10 cellular contexts compared by ENCODE assay signal in the genomic region with DNA sequence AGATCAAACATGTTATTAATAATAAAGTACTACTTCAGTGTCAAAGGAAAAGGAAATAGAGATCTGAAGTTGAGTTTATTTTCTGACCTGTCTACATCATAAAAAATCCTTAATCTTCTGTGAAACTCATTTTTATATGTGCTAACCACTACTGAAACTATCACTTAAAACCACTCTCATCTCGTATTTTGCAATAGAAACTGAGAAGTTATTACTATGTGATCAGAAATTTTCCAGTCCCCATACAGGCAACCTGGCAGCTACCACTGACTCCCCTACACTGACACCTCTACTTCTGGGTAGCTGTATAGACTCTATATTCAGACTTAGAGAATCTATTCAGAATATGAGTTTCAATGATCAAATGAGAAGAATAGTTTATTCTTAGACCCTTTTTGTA. TPM values are rescaled to one million over a fixed set of nuclear protein-coding genes. Genes with fewer than 3 reads are reported as not detected.
DNase-seq lines count a peak whose midpoint lies in the region; ATAC-seq and TF ChIP-seq lines count a peak whose summit lies in the region.
"Had no signal": no experiment of that assay in that cellular context is flagged by ENCODE, and none has a peak within 500 bp of the region (broad histone marks: within the 10 kb centered on the region; RNA-seq: fewer than 3 reads in every experiment).

No MANE protein-coding gene starts in this region.

- H3K9ac ChIP-seq in neural progenitor cell, result no peak overlapping the region

- H3K4me2 ChIP-seq in neural progenitor cell, result no peak overlapping the region

- ATAC-seq in GM19043 (IDR thresholded peaks at IDR 0.05; ENCODE audit: low read depth, unreplicated experiment), result peak; percentile 93
- ATAC-seq in HG02763 (IDR thresholded peaks at IDR 0.05; ENCODE audit: unreplicated experiment), result peak; percentile 83
- peak; percentile 68 for ATAC-seq in HG03575 (IDR thresholded peaks at IDR 0.05; ENCODE audit: extremely low read depth, insufficient number of reproducible peaks, low FRiP score, unreplicated experiment)

- H3K9me3 Mint-ChIP-seq in osteocyte (ENCODE audit: unreplicated experiment) (no peaks in the 10 kb centered on the region), neural progenitor cell (peaks cover 7% of the 10 kb centered on the region)
- H3K9me3 Mint-ChIP-seq: naive B cell had no signal

- H3K27ac ChIP-seq in neural progenitor cell, result no peak overlapping the region
- H3K27ac ChIP-seq: Peyer's patch had no signal

- H3K27me3 Mint-ChIP-seq in osteocyte (ENCODE audit: unreplicated experiment), result no peaks in the 10 kb centered on the region
- no peaks in the 10 kb centered on the region for H3K27me3 Mint-ChIP-seq in neural progenitor cell (ENCODE audit: insufficient read depth, low read depth)

- peak; percentile 85 for DNase-seq in GM12865 (ENCODE audit: low read depth)
- DNase-seq in osteocyte (ENCODE audit: extremely low spot score, unreplicated experiment), result no peak
- no peak for DNase-seq in neural progenitor cell (ENCODE audit: low spot score)
- DNase-seq in SHP77 treated with DMSO at 0.1 percent for 48 hours (lab: John Stamatoyannopoulos, UW), result no peak
- no peak for DNase-seq in NK-92 (lab: John Stamatoyannopoulos, UW; ENCODE audit: unreplicated experiment)
- DNase-seq: naive B cell, Peyer's patch had no signal

- peaks cover 100% of the 10 kb centered on the region for H3K79me2 ChIP-seq in neural progenitor cell (ENCODE audit: low read depth)

- H3K4me1 ChIP-seq in neural progenitor cell, result peaks cover 14% of the 10 kb centered on the region
- H3K4me1 ChIP-seq: Peyer's patch had no signal

- H4K20me1 ChIP-seq in neural progenitor cell (ENCODE audit: low read depth), result peaks cover 76% of the 10 kb centered on the region

- H3K4me1 Mint-ChIP-seq in osteocyte (ENCODE audit: unreplicated experiment) (peaks cover 46% of the 10 kb centered on the region), neural progenitor cell (peaks cover 2% of the 10 kb centered on the region)
- H3K4me1 Mint-ChIP-seq: naive B cell had no signal

- H3K4me3 Mint-ChIP-seq in osteocyte (ENCODE audit: unreplicated experiment) (no peak overlapping the region), neural progenitor cell (no peak overlapping the region)

- H3K9me3 ChIP-seq in neural progenitor cell (ENCODE audit: low read depth), result no peaks in the 10 kb centered on the region
- H3K9me3 ChIP-seq: Peyer's patch had no signal

- H3F3A ChIP-seq in neural progenitor cell (ENCODE audit: low read depth), result no peaks in the 10 kb centered on the region

- H3K36me3 ChIP-seq in neural progenitor cell, result peaks cover 3% of the 10 kb centered on the region
- H3K36me3 ChIP-seq: Peyer's patch had no signal

- H3K4me3 ChIP-seq in GM12865 (ENCODE audit: low read depth, low read length) (peak overlapping the region; percentile 29; the same call in 1 of the 2 replicates), neural progenitor cell (no peak overlapping the region)
- H3K4me3 ChIP-seq: Peyer's patch had no signal

- no peak overlapping the region for H2AFZ ChIP-seq in neural progenitor cell (replicated peaks)

- H3K27ac Mint-ChIP-seq in osteocyte (ENCODE audit: unreplicated experiment) (no peak overlapping the region), neural progenitor cell (no peak overlapping the region)

- H3K27me3 ChIP-seq in neural progenitor cell, result no peaks in the 10 kb centered on the region
- H3K27me3 ChIP-seq: Peyer's patch had no signal

- TF ChIP-seq CTCF in GM12865 (IDR thresholded peaks at IDR 0.05; ENCODE audit: insufficient read depth, low read depth, low read length, missing control alignments) (no peak), osteocyte (IDR thresholded peaks at IDR 0.05) (no peak), neural progenitor cell (IDR thresholded peaks at IDR 0.05) (no peak)

- H3K36me3 Mint-ChIP-seq in osteocyte (ENCODE audit: unreplicated experiment) (no peaks in the 10 kb centered on the region), neural progenitor cell (peaks cover 19% of the 10 kb centered on the region)
- H3K36me3 Mint-ChIP-seq: naive B cell had no signal

RNA-seq across cellular contexts. Expression of a gene that starts 8.3 kb away (rescaled TPM):
- total RNA-seq in osteocyte (93.6 and 101 TPM in 2 replicates), neural progenitor cell (ENCODE audit: low replicate concordance) (92.0 and 231 TPM in 2 replicates)
